Comparison of ENCODE assay signal across 8 cellular contexts in the genomic region with DNA sequence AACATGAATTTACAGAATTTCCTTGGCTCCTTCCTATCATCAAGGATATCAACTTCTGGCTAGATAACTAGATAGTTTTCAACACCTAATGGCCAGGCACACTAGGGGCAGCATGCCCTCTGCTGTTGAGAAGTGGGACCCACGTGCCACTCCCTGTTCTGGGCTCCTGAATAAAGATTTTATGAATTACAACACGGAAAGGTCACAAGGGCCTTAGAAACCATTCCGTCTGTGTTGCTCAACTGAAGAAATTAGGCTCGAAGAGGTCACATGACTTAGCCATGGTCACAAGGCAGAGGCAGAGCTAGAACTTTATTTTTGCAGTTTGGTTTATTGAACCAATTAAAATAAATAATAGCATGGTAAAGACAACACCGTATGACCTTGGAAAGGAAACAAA. TPM values are rescaled to one million over a fixed set of nuclear protein-coding genes. Genes with fewer than 3 reads are reported as not detected.
DNase-seq lines count a peak whose midpoint lies in the region; ATAC-seq, FAIRE-seq and TF ChIP-seq lines count a peak whose summit lies in the region.

No MANE protein-coding gene starts in this region.

- TF ChIP-seq CTCF in HL-60 (IDR thresholded peaks at IDR 0.05; ENCODE audit: insufficient read depth, low read length) (peak; percentile 57), OCI-LY1 (IDR thresholded peaks at IDR 0.05; ENCODE audit: low read length) (peak; percentile 73), K562 (IDR thresholded peaks at IDR 0.05 in 2 of 3, conservative IDR thresholded peaks at IDR 0.05 in 1 of 3; ENCODE audit: insufficient read depth in 2 of 3, low read depth in 1 of 3, low read length in 3 of 3) (peak; percentile 62 to 80 (median 72))

- H3K9me3 ChIP-seq in OCI-LY1 (ENCODE audit: low read length): no peaks in the 10 kb centered on the region
- no peaks in the 10 kb centered on the region for H3K9me3 ChIP-seq in K562 (replicated peaks; ENCODE audit: control insufficient read depth, insufficient read depth, low read depth, low read length)

- H3K9me3 Mint-ChIP-seq in activated T-cell treated with anti-CD3 and anti-CD28 coated beads, Interleukin-2, amount 50 U/mL, for 24 hours: no peaks in the 10 kb centered on the region

- H3K4me3 ChIP-seq in HL-60 (replicated peaks; ENCODE audit: insufficient read depth, low read length) (no peak overlapping the region), OCI-LY1 (ENCODE audit: low read depth, low read length, poor library complexity, severe bottlenecking) (no peak overlapping the region), K562 (no peak overlapping the region)

- peak; percentile 26 for FAIRE-seq in K562 (lab: Jason Lieb, UNC)

- peaks cover 12% of the 10 kb centered on the region for H3K4me1 Mint-ChIP-seq in activated T-cell treated with anti-CD3 and anti-CD28 coated beads, Interleukin-2, amount 50 U/mL, for 24 hours (ENCODE audit: low read depth)

- CTCF ChIA-PET in K562 (lab: Yijun Ruan, JAX; ENCODE audit: low intra/inter-chr PET ratio): interaction anchor here (0.6 to 2.2 kb wide), 2 partner anchors 145 to 385 kb away, joined by 3 to 16 read pairs; no protein-coding TSS in a partner anchor

- H3K4me1 ChIP-seq in OCI-LY1 (ENCODE audit: insufficient read depth, low read length, severe bottlenecking) (peaks cover 3% of the 10 kb centered on the region), K562 (replicated peaks in 1 of 2; ENCODE audit: control insufficient read depth in 2 of 2, insufficient read depth in 2 of 2, low read length in 2 of 2) (peaks cover 0 to 2% of the 10 kb centered on the region in 2 experiments; a peak in 2 of 5 replicates)

- H3K4me2 ChIP-seq in OCI-LY1 (ENCODE audit: low read length): no peak overlapping the region
- no peak overlapping the region for H3K4me2 ChIP-seq in K562 (ENCODE audit: insufficient read depth, low read length)

- no peak for TF ChIP-seq POLR2A in K562 (conservative IDR thresholded peaks at IDR 0.05)

- no peak overlapping the region for H3K9ac ChIP-seq in OCI-LY1 (ENCODE audit: low read length)
- no peak overlapping the region for H3K9ac ChIP-seq in K562 (ENCODE audit: insufficient read depth in 1 of 2, low read depth in 2 of 2, low read length in 2 of 2)

- H3K27ac ChIP-seq in HL-60 (replicated peaks): peak overlapping the region; percentile 56
- H3K27ac ChIP-seq in OCI-LY1 (ENCODE audit: low read depth, low read length, poor library complexity, severe bottlenecking): no peak overlapping the region
- no peak overlapping the region for H3K27ac ChIP-seq in K562 (ENCODE audit: extremely low read depth, low read depth, low read length)

- DNase-seq in G401 (ENCODE audit: low spot score) (peak; percentile 38), HL-60 (ENCODE audit: low read depth in 1 of 2, low spot score in 1 of 2) (peak; percentile 82 to 84), K562 (ENCODE audit: extremely low read depth in 1 of 4, low spot score in 3 of 4) (peak in 2 of 4 experiments; percentile 43 to 50), inferior parietal cortex (ENCODE audit: extremely low spot score) (peak; percentile 81), stromal cell of bone marrow (ENCODE audit: low read depth) (peak; percentile 66)
- no peak for DNase-seq in activated T-cell treated with anti-CD3 and anti-CD28 coated beads, Interleukin-2, amount 50 U/mL, for 24 hours
- no peak for DNase-seq in activated CD4-positive, CD25-positive, alpha-beta regulatory T cell treated with anti-CD3 and anti-CD28 coated beads, Interleukin-2, amount 50 U/mL, for 72 hours

- H3K36me3 ChIP-seq in OCI-LY1 (ENCODE audit: insufficient read depth, low read length) (no peaks in the 10 kb centered on the region), K562 (ENCODE audit: control insufficient read depth, insufficient read depth, low read length) (no peaks in the 10 kb centered on the region)

- peak; percentile 86 for ATAC-seq in K562

- no peaks in the 10 kb centered on the region for H3F3A ChIP-seq in OCI-LY1 (ENCODE audit: insufficient read depth, low read length)

- H3K27me3 ChIP-seq in HL-60 (ENCODE audit: insufficient read depth, poor library complexity, severe bottlenecking): no peaks in the 10 kb centered on the region
- H3K27me3 ChIP-seq in OCI-LY1 (ENCODE audit: insufficient read depth, low read length): no peaks in the 10 kb centered on the region
- no peaks in the 10 kb centered on the region for H3K27me3 ChIP-seq in K562 (ENCODE audit: control insufficient read depth in 2 of 2, insufficient read depth in 2 of 2, low read length in 2 of 2)

- no peak overlapping the region for H3K27ac Mint-ChIP-seq in activated T-cell treated with anti-CD3 and anti-CD28 coated beads, Interleukin-2, amount 50 U/mL, for 24 hours

- H2AFZ ChIP-seq in OCI-LY1 (ENCODE audit: low read length) (no peak overlapping the region), K562 (ENCODE audit: low read depth, low read length) (no peak overlapping the region)

- no peak overlapping the region for H3K4me3 Mint-ChIP-seq in activated T-cell treated with anti-CD3 and anti-CD28 coated beads, Interleukin-2, amount 50 U/mL, for 24 hours

- no peaks in the 10 kb centered on the region for H3K9me2 ChIP-seq in OCI-LY1 (ENCODE audit: low read depth, low read length)

- H3K36me3 Mint-ChIP-seq in activated T-cell treated with anti-CD3 and anti-CD28 coated beads, Interleukin-2, amount 50 U/mL, for 24 hours (ENCODE audit: low read depth): no peaks in the 10 kb centered on the region

- H3K79me2 ChIP-seq in OCI-LY1 (ENCODE audit: insufficient read depth, low read length) (no peaks in the 10 kb centered on the region), K562 (ENCODE audit: control insufficient read depth, insufficient read depth, low read length) (no peaks in the 10 kb centered on the region)

- POLR2A ChIA-PET in K562 (lab: Yijun Ruan, JAX): no interaction called here

- no peaks in the 10 kb centered on the region for H4K20me1 ChIP-seq in OCI-LY1 (ENCODE audit: insufficient read depth, low read length)
- H4K20me1 ChIP-seq in K562 (replicated peaks; ENCODE audit: control insufficient read depth, insufficient read depth, low read length): no peaks in the 10 kb centered on the region; the same call in 1 of the 2 replicates

- intact Hi-C loops in K562 (cut with micrococcal nuclease): loop anchor here (1.0 to 5.0 kb wide), 3 partner anchors 72 to 146 kb away; no protein-coding TSS in a partner anchor

- TF ChIP-seq EP300 in K562 (IDR thresholded peaks at IDR 0.05; ENCODE audit: low read length): no peak

- peak; percentile 89 to 90 for TF ChIP-seq RAD21 in K562 (CRISPR knock-in tag; conservative IDR thresholded peaks at IDR 0.05 in 1 of 2, IDR thresholded peaks at IDR 0.05 in 1 of 2)

- H3K9me1 ChIP-seq in K562 (ENCODE audit: control insufficient read depth, insufficient read depth, low read length): no peaks in the 10 kb centered on the region

- BruUV-seq in K562 (replicated peaks; lab: Mats Ljungman, UMichigan): no TSS peak

- in situ Hi-C loops in G401 (cut with HindIII; ENCODE audit: low sequenced_read_pairs): no loop called here
- in situ Hi-C loops in K562 (cut with MboI): loop anchor here (25.0 kb wide), 1 partner anchor 948 kb away; no protein-coding TSS in a partner anchor

- 17% methylated on average over 5 of the region's 5 CpGs for WGBS in K562 (ENCODE audit: insufficient coverage, low coverage, missing lambda C conversion rate)

- no peaks in the 10 kb centered on the region for H3K27me3 Mint-ChIP-seq in activated T-cell treated with anti-CD3 and anti-CD28 coated beads, Interleukin-2, amount 50 U/mL, for 24 hours

TF ChIP-seq in K562, 482 proteins besides CTCF, POLR2A, EP300 and RAD21 (continues in another document):
- peak; percentile 76; the same call in 1 of the 2 replicates for TF ChIP-seq ESRRA (IDR thresholded peaks at IDR 0.05; ENCODE audit: borderline replicate concordance, low read depth)

RNA-seq across cellular contexts. Expression of a gene that starts 36.0 kb away (rescaled TPM):
- 34.6 and 49.1 TPM in 2 replicates for total RNA-seq in G401 (2014; rRNA removed; shearing (Covaris generic))
- 22.7 and 29.7 TPM in 2 replicates for total RNA-seq in K562 (2011; cell fraction: chromatin; rRNA removed; ENCODE audit: low replicate concordance)
- total RNA-seq in K562 (2011; cell fraction: nucleolus; rRNA removed): 29.9 and 32.9 TPM in 2 replicates
- total RNA-seq in K562 (2011; cell fraction: nucleoplasm; rRNA removed): 38.2 and 50.3 TPM in 2 replicates
- total RNA-seq in K562 (2014; rRNA removed): 9.5 and 14.4 TPM in 2 replicates
- 23.2 and 25.3 TPM in 2 replicates for total RNA-seq in K562 (2014; rRNA removed; fragmentation: Illumina TruSeq; extraction: Trizol)
- total RNA-seq in K562 (2015; rRNA removed; fragmentation: Illumina TruSeq; extraction: Trizol): 20.5 and 20.8 TPM in 2 replicates
- total RNA-seq in K562 (2021): 21.2 and 23.2 TPM in 2 replicates
- 39.7 and 43.1 TPM in 2 replicates for polyA plus RNA-seq in K562 (2011; rRNA removed)
- polyA plus RNA-seq in K562 (2011; cell fraction: cytosol; rRNA removed): 18.0 and 35.3 TPM in 2 replicates
- 8.1 and 13.7 TPM in 2 replicates for polyA plus RNA-seq in K562 (2011; cell fraction: nucleus; rRNA removed)
- polyA plus RNA-seq in K562 (2012): 20.7 and 28.3 TPM in 2 replicates
- 22.5 and 28.1 TPM in 2 replicates for polyA plus RNA-seq in K562 (2014; fragmentation: Illumina TruSeq; extraction: Trizol)
- 10 to 100 TPM; 28.5 to 34.9 TPM for polyA plus RNA-seq in K562 (2014; fragmentation: Nextera tagmentation; extraction: Ambion mirVana)
- polyA plus RNA-seq in K562 (2014; rRNA removed): 16.7 and 17.3 TPM in 2 replicates
- polyA minus RNA-seq in K562 (2011; rRNA and poly(A)+ RNA removed): 42.3 and 48.9 TPM in 2 replicates
- 19.0 and 20.6 TPM in 2 replicates for polyA minus RNA-seq in K562 (2011; cell fraction: cytosol; rRNA and poly(A)+ RNA removed)
- 6.9 and 12.4 TPM in 2 replicates for polyA minus RNA-seq in K562 (2011; cell fraction: nucleus; rRNA and poly(A)+ RNA removed)

RNA-seq across cellular contexts. Expression of a gene that starts 37.3 kb away (rescaled TPM):
- 13.4 and 14.7 TPM in 2 replicates for total RNA-seq in G401 (2014; rRNA removed; shearing (Covaris generic))
- total RNA-seq in K562 (2011; cell fraction: chromatin; rRNA removed; ENCODE audit: low replicate concordance): 5.5 and 14.6 TPM in 2 replicates
- total RNA-seq in K562 (2011; cell fraction: nucleolus; rRNA removed): 3.8 and 5.8 TPM in 2 replicates
- total RNA-seq in K562 (2011; cell fraction: nucleoplasm; rRNA removed): 6.6 and 9.5 TPM in 2 replicates
- total RNA-seq in K562 (2014; rRNA removed): 9.4 and 13.8 TPM in 2 replicates
- total RNA-seq in K562 (2014; rRNA removed; fragmentation: Illumina TruSeq; extraction: Trizol): 22.6 and 23.3 TPM in 2 replicates
- 21.1 and 23.7 TPM in 2 replicates for total RNA-seq in K562 (2015; rRNA removed; fragmentation: Illumina TruSeq; extraction: Trizol)
- total RNA-seq in K562 (2021): 15.4 and 17.6 TPM in 2 replicates
- 21.3 and 23.7 TPM in 2 replicates for polyA plus RNA-seq in K562 (2011; rRNA removed)
- polyA plus RNA-seq in K562 (2011; cell fraction: cytosol; rRNA removed): 7.2 and 10.6 TPM in 2 replicates
- polyA plus RNA-seq in K562 (2011; cell fraction: nucleus; rRNA removed): 9.6 and 12.2 TPM in 2 replicates
- 8.9 and 15.6 TPM in 2 replicates for polyA plus RNA-seq in K562 (2012)
- polyA plus RNA-seq in K562 (2014; fragmentation: Illumina TruSeq; extraction: Trizol): 19.4 and 27.2 TPM in 2 replicates
- polyA plus RNA-seq in K562 (2014; fragmentation: Nextera tagmentation; extraction: Ambion mirVana): 10 to 100 TPM; 11.8 to 23.9 TPM
- 11.1 and 14.9 TPM in 2 replicates for polyA plus RNA-seq in K562 (2014; rRNA removed)
- polyA minus RNA-seq in K562 (2011; rRNA and poly(A)+ RNA removed): 16.9 and 18.8 TPM in 2 replicates
- polyA minus RNA-seq in K562 (2011; cell fraction: cytosol; rRNA and poly(A)+ RNA removed): 5.6 and 7.8 TPM in 2 replicates
- polyA minus RNA-seq in K562 (2011; cell fraction: nucleus; rRNA and poly(A)+ RNA removed): 5.5 and 9.6 TPM in 2 replicates

Comparison
In these comparisons a context has a peak if more than half of its experiments do, and no peak if none do; other contexts are left out.
1. DNase-seq: peak in G401 (single experiment), HL-60 (2 of 2), inferior parietal cortex (single experiment) and stromal cell of bone marrow (single experiment); none in activated T-cell treated with anti-CD3 and anti-CD28 coated beads, Interleukin-2, amount 50 U/mL, for 24 hours (single experiment) and activated CD4-positive, CD25-positive, alpha-beta regulatory T cell treated with anti-CD3 and anti-CD28 coated beads, Interleukin-2, amount 50 U/mL, for 72 hours (single experiment).
2. Peak in every context shown above with its lines, with median percentiles within 50 percentile points of each other: CTCF ChIP-seq.